3 cellular contexts compared by ENCODE assay signal in the genomic region with DNA sequence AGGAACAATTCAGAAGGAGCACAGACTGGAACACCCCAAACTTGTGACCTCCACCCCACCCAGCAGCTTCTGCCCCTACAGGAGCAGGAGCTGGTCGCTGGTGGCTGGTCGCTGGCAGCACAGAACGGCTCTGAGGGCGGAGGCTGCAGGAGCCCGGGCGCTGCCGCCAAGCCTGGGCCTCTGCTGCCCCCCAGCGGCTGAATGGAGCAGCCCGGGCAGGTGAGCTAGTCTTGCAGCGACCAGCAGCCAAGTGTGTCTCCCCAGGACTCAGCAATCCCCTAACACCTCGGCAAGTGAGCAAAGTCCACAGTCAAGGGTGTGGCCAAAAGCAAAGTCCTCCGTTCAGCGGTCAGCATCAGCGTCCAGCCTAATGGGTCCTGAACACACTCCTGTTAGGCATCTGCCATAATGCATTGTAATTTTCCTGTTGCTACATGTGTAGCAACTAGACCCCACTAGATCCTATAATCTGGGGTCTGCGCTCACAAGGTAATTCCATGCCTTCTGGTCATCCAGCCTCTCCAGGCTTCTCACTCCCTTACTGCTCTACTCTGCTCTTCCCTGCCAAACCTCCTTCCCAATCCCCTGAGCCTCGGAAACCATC.
TF ChIP-seq lines count a peak whose summit lies in the region.

No MANE protein-coding gene starts in this region.

TF ChIP-seq in Ishikawa, 13 proteins besides CTCF, POLR2A, EP300 and RAD21 (continued from another document):
- TF ChIP-seq REST (IDR thresholded peaks at IDR 0.05; ENCODE audit: low read depth) (no peak), FOXM1 (IDR thresholded peaks at IDR 0.05; ENCODE audit: borderline replicate concordance, low read depth) (no peak), ZBTB7A (IDR thresholded peaks at IDR 0.05; ENCODE audit: low read depth) (no peak), NFIC (IDR thresholded peaks at IDR 0.05) (no peak), USF1 (IDR thresholded peaks at IDR 0.05) (no peak), EGR1 (IDR thresholded peaks at IDR 0.05) (no peak), TAF1 (IDR thresholded peaks at IDR 0.05; ENCODE audit: low read depth) (no peak)

TF ChIP-seq in PFSK-1, 5 proteins besides CTCF, POLR2A, EP300 and RAD21:
- TF ChIP-seq REST (IDR thresholded peaks at IDR 0.05; ENCODE audit: insufficient read depth in 1 of 2, low read depth in 2 of 2, low read length in 2 of 2), result no peak
- TF ChIP-seq FOXP2 (optimal IDR thresholded peaks at IDR 0.05; ENCODE audit: borderline replicate concordance, extremely low read depth, extremely low read length, insufficient read depth), result peak; percentile 27

TF ChIP-seq in neural cell, 6 proteins besides CTCF, POLR2A, EP300 and RAD21 (continued from another document):
- no peak for TF ChIP-seq REST (IDR thresholded peaks at IDR 0.05; ENCODE audit: borderline replicate concordance)
